ENCODE assay signal across 17 cellular contexts in genomic region chr5:61686491-61687257, GRCh38.
"Had no signal": no experiment of that assay in that cellular context is flagged by ENCODE, and none has a peak within 500 bp of the region (broad histone marks: within the 10 kb centered on the region; RNA-seq: fewer than 3 reads in every experiment).

No MANE protein-coding gene starts in this region.

- ATAC-seq: activated CD4-positive, alpha-beta T cell treated with anti-CD3 and anti-CD28 coated beads for 36 hours; activated naive CD4-positive, alpha-beta T cell treated with anti-CD3 and anti-CD28 coated beads, Interleukin-2, amount 50 U/mL, for 72 hours; gastroesophageal sphincter; heart left ventricle; naive thymus-derived CD8-positive, alpha-beta T cell; psoas muscle; upper lobe of right lung; WTC11 had no signal

- H3K9me3 Mint-ChIP-seq: activated naive CD4-positive, alpha-beta T cell treated with anti-CD3 and anti-CD28 coated beads, Interleukin-2, amount 50 U/mL, for 72 hours; T-helper 2 cell treated with Interferon-gamma antibody and Interleukin-4, amounts not matched to agents 5 μg/mL and 100 μg/mL, for 36 hours had no signal

- H3K9me3 ChIP-seq: colonic mucosa, gastroesophageal sphincter, heart left ventricle, psoas muscle, right lobe of liver, upper lobe of right lung had no signal

- H3K27ac ChIP-seq: colonic mucosa, gastroesophageal sphincter, heart left ventricle, psoas muscle, right lobe of liver, upper lobe of right lung had no signal

- H3K36me3 Mint-ChIP-seq: activated naive CD4-positive, alpha-beta T cell treated with anti-CD3 and anti-CD28 coated beads, Interleukin-2, amount 50 U/mL, for 72 hours; naive thymus-derived CD8-positive, alpha-beta T cell; WTC11 had no signal

- H3K4me3 ChIP-seq: colonic mucosa, gastroesophageal sphincter, heart left ventricle, psoas muscle, right lobe of liver, upper lobe of right lung had no signal

- H3K27me3 ChIP-seq: colonic mucosa, gastroesophageal sphincter, heart left ventricle, right lobe of liver, upper lobe of right lung had no signal

- DNase-seq: activated CD4-positive, alpha-beta T cell treated with anti-CD3 and anti-CD28 coated beads for 36 hours; activated CD4-positive, alpha-beta T cell treated with anti-CD3 and anti-CD28 coated beads, Interleukin-2, amount 50 U/mL, for 48 hours; activated gamma-delta T cell treated with Interleukin-2 at 50 U/mL for 16 hours; colonic mucosa; erythroblast; heart left ventricle; mesenchymal stem cell; naive thymus-derived CD8-positive, alpha-beta T cell; psoas muscle; right lobe of liver; stimulated activated naive CD4-positive, alpha-beta T cell; upper lobe of right lung had no signal

- FAIRE-seq: TTC549 had no signal

- H3K4me3 Mint-ChIP-seq: activated CD4-positive, alpha-beta T cell treated with anti-CD3 and anti-CD28 coated beads for 36 hours; naive thymus-derived CD8-positive, alpha-beta T cell; T-helper 2 cell treated with Interferon-gamma antibody and Interleukin-4, amounts not matched to agents 5 μg/mL and 100 μg/mL, for 36 hours; WTC11 had no signal

- H3K4me1 ChIP-seq: colonic mucosa, psoas muscle, upper lobe of right lung had no signal

- H3K27ac Mint-ChIP-seq: activated CD4-positive, alpha-beta T cell treated with anti-CD3 and anti-CD28 coated beads for 36 hours; activated naive CD4-positive, alpha-beta T cell treated with anti-CD3 and anti-CD28 coated beads, Interleukin-2, amount 50 U/mL, for 72 hours; naive thymus-derived CD8-positive, alpha-beta T cell; T-helper 2 cell treated with Interferon-gamma antibody and Interleukin-4, amounts not matched to agents 5 μg/mL and 100 μg/mL, for 36 hours; WTC11 had no signal

- H3K4me1 Mint-ChIP-seq: activated CD4-positive, alpha-beta T cell treated with anti-CD3 and anti-CD28 coated beads for 36 hours had no signal

- H3K36me3 ChIP-seq: colonic mucosa, gastroesophageal sphincter, heart left ventricle, right lobe of liver, upper lobe of right lung had no signal
